1 cellular context compared by ENCODE assay signal in the genomic region with DNA sequence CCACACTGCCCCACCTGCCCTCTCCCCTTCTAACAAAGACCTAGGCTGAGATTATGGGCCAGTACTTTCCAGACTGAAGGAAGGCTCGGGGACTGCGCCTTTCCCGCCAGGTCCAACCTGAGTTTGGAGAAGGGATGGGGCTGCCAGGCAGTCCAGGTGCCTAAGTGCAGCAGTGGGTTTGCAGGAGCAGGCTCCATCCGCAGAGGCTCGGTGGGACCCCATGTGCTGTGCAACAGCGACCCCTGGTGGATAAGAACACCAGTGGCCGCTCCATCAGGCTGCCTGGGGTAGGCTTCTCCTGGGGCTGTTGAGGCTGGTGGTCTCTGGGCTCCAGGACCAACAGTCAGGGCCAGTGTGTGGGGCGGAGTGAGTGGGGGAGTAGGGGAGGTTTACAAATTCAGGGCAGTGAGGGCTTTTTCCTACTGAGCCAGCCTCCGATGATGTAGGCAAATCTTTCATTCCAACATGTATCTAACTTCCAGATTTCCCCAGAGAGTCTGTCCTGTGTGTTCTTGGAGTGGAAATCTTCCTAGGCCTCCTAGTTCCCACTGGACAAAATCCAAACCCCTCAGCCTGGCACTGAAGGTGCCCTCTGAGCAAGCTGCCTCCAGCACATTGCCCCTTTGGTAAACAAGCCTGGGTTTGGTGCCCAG.
TF ChIP-seq lines count a peak whose summit lies in the region.

No MANE protein-coding gene starts in this region.

TF ChIP-seq in K562, 482 proteins besides CTCF, POLR2A, EP300 and RAD21 (continued from another document):
- TF ChIP-seq, protein P1, sequence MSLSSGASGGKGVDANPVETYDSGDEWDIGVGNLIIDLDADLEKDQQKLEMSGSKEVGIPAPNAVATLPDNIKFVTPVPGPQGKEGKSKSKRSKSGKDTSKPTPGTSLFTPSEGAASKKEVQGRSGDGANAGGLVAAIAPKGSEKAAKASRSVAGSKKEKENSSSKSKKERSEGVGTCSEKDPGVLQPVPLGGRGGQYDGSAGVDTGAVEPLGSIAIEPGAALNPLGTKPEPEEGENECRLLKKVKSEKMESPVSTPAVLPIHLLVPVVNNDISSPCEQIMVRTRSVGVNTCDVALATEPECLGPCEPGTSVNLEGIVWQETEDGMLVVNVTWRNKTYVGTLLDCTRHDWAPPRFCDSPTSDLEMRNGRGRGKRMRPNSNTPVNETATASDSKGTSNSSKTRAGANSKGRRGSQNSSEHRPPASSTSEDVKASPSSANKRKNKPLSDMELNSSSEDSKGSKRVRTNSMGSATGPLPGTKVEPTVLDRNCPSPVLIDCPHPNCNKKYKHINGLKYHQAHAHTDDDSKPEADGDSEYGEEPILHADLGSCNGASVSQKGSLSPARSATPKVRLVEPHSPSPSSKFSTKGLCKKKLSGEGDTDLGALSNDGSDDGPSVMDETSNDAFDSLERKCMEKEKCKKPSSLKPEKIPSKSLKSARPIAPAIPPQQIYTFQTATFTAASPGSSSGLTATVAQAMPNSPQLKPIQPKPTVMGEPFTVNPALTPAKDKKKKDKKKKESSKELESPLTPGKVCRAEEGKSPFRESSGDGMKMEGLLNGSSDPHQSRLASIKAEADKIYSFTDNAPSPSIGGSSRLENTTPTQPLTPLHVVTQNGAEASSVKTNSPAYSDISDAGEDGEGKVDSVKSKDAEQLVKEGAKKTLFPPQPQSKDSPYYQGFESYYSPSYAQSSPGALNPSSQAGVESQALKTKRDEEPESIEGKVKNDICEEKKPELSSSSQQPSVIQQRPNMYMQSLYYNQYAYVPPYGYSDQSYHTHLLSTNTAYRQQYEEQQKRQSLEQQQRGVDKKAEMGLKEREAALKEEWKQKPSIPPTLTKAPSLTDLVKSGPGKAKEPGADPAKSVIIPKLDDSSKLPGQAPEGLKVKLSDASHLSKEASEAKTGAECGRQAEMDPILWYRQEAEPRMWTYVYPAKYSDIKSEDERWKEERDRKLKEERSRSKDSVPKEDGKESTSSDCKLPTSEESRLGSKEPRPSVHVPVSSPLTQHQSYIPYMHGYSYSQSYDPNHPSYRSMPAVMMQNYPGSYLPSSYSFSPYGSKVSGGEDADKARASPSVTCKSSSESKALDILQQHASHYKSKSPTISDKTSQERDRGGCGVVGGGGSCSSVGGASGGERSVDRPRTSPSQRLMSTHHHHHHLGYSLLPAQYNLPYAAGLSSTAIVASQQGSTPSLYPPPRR (CRISPR knock-in tag; IDR thresholded peaks at IDR 0.05; ENCODE audit: borderline replicate concordance) = no peak
- TF ChIP-seq ZNF224 (CRISPR knock-in tag; IDR thresholded peaks at IDR 0.05) = no peak
- no peak for TF ChIP-seq SNIP1 (IDR thresholded peaks at IDR 0.05; ENCODE audit: low read depth)
- no peak for TF ChIP-seq DNMT1 (IDR thresholded peaks at IDR 0.05)
- TF ChIP-seq GABPB2 (CRISPR knock-in tag; conservative IDR thresholded peaks at IDR 0.05) = no peak
- TF ChIP-seq, protein P2, sequence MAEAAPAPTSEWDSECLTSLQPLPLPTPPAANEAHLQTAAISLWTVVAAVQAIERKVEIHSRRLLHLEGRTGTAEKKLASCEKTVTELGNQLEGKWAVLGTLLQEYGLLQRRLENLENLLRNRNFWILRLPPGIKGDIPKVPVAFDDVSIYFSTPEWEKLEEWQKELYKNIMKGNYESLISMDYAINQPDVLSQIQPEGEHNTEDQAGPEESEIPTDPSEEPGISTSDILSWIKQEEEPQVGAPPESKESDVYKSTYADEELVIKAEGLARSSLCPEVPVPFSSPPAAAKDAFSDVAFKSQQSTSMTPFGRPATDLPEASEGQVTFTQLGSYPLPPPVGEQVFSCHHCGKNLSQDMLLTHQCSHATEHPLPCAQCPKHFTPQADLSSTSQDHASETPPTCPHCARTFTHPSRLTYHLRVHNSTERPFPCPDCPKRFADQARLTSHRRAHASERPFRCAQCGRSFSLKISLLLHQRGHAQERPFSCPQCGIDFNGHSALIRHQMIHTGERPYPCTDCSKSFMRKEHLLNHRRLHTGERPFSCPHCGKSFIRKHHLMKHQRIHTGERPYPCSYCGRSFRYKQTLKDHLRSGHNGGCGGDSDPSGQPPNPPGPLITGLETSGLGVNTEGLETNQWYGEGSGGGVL (CRISPR knock-in tag; IDR thresholded peaks at IDR 0.05) = no peak
- TF ChIP-seq, protein P3, sequence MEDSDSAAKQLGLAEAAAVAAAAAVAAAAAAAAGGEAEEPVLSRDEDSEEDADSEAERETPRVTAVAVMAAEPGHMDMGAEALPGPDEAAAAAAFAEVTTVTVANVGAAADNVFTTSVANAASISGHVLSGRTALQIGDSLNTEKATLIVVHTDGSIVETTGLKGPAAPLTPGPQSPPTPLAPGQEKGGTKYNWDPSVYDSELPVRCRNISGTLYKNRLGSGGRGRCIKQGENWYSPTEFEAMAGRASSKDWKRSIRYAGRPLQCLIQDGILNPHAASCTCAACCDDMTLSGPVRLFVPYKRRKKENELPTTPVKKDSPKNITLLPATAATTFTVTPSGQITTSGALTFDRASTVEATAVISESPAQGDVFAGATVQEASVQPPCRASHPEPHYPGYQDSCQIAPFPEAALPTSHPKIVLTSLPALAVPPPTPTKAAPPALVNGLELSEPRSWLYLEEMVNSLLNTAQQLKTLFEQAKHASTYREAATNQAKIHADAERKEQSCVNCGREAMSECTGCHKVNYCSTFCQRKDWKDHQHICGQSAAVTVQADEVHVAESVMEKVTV (CRISPR knock-in tag; IDR thresholded peaks at IDR 0.05) = peak; percentile 75
- TF ChIP-seq, protein P4, sequence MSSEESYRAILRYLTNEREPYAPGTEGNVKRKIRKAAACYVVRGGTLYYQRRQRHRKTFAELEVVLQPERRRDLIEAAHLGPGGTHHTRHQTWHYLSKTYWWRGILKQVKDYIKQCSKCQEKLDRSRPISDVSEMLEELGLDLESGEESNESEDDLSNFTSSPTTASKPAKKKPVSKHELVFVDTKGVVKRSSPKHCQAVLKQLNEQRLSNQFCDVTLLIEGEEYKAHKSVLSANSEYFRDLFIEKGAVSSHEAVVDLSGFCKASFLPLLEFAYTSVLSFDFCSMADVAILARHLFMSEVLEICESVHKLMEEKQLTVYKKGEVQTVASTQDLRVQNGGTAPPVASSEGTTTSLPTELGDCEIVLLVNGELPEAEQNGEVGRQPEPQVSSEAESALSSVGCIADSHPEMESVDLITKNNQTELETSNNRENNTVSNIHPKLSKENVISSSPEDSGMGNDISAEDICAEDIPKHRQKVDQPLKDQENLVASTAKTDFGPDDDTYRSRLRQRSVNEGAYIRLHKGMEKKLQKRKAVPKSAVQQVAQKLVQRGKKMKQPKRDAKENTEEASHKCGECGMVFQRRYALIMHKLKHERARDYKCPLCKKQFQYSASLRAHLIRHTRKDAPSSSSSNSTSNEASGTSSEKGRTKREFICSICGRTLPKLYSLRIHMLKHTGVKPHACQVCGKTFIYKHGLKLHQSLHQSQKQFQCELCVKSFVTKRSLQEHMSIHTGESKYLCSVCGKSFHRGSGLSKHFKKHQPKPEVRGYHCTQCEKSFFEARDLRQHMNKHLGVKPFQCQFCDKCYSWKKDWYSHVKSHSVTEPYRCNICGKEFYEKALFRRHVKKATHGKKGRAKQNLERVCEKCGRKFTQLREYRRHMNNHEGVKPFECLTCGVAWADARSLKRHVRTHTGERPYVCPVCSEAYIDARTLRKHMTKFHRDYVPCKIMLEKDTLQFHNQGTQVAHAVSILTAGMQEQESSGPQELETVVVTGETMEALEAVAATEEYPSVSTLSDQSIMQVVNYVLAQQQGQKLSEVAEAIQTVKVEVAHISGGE (CRISPR knock-in tag; IDR thresholded peaks at IDR 0.05) = no peak
- TF ChIP-seq, protein P5, sequence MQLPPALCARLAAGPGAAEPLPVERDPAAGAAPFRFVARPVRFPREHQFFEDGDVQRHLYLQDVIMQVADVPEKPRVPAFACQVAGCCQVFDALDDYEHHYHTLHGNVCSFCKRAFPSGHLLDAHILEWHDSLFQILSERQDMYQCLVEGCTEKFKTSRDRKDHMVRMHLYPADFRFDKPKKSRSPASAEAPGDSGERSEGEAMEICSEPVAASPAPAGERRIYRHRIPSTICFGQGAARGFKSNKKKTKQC (CRISPR knock-in tag; IDR thresholded peaks at IDR 0.05) = no peak
- TF ChIP-seq TAF1 (IDR thresholded peaks at IDR 0.05; ENCODE audit: control insufficient read depth, extremely low read depth, insufficient read depth, low read length, severe bottlenecking) = no peak
- TF ChIP-seq JUNB (CRISPR knock-in tag; conservative IDR thresholded peaks at IDR 0.05) = no peak
- TF ChIP-seq TCF3 (CRISPR knock-in tag; IDR thresholded peaks at IDR 0.05) = no peak
- TF ChIP-seq, protein P6, sequence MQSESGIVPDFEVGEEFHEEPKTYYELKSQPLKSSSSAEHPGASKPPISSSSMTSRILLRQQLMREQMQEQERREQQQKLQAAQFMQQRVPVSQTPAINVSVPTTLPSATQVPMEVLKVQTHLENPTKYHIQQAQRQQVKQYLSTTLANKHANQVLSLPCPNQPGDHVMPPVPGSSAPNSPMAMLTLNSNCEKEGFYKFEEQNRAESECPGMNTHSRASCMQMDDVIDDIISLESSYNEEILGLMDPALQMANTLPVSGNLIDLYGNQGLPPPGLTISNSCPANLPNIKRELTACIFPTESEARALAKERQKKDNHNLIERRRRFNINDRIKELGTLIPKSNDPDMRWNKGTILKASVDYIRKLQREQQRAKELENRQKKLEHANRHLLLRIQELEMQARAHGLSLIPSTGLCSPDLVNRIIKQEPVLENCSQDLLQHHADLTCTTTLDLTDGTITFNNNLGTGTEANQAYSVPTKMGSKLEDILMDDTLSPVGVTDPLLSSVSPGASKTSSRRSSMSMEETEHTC (IDR thresholded peaks at IDR 0.05) = no peak
- TF ChIP-seq, protein P7, sequence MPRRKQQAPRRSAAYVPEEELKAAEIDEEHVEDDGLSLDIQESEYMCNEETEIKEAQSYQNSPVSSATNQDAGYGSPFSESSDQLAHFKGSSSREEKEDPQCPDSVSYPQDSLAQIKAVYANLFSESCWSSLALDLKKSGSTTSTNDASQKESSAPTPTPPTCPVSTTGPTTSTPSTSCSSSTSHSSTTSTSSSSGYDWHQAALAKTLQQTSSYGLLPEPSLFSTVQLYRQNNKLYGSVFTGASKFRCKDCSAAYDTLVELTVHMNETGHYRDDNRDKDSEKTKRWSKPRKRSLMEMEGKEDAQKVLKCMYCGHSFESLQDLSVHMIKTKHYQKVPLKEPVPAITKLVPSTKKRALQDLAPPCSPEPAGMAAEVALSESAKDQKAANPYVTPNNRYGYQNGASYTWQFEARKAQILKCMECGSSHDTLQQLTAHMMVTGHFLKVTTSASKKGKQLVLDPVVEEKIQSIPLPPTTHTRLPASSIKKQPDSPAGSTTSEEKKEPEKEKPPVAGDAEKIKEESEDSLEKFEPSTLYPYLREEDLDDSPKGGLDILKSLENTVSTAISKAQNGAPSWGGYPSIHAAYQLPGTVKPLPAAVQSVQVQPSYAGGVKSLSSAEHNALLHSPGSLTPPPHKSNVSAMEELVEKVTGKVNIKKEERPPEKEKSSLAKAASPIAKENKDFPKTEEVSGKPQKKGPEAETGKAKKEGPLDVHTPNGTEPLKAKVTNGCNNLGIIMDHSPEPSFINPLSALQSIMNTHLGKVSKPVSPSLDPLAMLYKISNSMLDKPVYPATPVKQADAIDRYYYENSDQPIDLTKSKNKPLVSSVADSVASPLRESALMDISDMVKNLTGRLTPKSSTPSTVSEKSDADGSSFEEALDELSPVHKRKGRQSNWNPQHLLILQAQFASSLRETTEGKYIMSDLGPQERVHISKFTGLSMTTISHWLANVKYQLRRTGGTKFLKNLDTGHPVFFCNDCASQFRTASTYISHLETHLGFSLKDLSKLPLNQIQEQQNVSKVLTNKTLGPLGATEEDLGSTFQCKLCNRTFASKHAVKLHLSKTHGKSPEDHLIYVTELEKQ (CRISPR knock-in tag; IDR thresholded peaks at IDR 0.05) = no peak
- no peak for TF ChIP-seq ZNF79 (CRISPR knock-in tag; IDR thresholded peaks at IDR 0.05; ENCODE audit: low read depth)
- no peak for TF ChIP-seq HDAC3 (IDR thresholded peaks at IDR 0.05; ENCODE audit: borderline replicate concordance, partially characterized antibody)
- TF ChIP-seq BACH1 (tag; IDR thresholded peaks at IDR 0.05) = no peak
- no peak for TF ChIP-seq GATA2 (CRISPR knock-in tag; IDR thresholded peaks at IDR 0.05)
- TF ChIP-seq PRMT5 (CRISPR knock-in tag; IDR thresholded peaks at IDR 0.05) = no peak
- no peak for TF ChIP-seq HDAC1 (IDR thresholded peaks at IDR 0.05)
- TF ChIP-seq RBM39 (optimal IDR thresholded peaks at IDR 0.05; ENCODE audit: low read depth, low read length) = no peak
- TF ChIP-seq, protein P8, sequence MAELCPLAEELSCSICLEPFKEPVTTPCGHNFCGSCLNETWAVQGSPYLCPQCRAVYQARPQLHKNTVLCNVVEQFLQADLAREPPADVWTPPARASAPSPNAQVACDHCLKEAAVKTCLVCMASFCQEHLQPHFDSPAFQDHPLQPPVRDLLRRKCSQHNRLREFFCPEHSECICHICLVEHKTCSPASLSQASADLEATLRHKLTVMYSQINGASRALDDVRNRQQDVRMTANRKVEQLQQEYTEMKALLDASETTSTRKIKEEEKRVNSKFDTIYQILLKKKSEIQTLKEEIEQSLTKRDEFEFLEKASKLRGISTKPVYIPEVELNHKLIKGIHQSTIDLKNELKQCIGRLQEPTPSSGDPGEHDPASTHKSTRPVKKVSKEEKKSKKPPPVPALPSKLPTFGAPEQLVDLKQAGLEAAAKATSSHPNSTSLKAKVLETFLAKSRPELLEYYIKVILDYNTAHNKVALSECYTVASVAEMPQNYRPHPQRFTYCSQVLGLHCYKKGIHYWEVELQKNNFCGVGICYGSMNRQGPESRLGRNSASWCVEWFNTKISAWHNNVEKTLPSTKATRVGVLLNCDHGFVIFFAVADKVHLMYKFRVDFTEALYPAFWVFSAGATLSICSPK (IDR thresholded peaks at IDR 0.05; ENCODE audit: borderline replicate concordance) = no peak
